In genomic region chr9:96040591-96041461, GRCh38 we compare ENCODE assay signal across 13 cellular contexts.
DNase-seq lines count a peak whose midpoint lies in the region; ATAC-seq, FAIRE-seq and TF ChIP-seq lines count a peak whose summit lies in the region.
"Had no signal": no experiment of that assay in that cellular context is flagged by ENCODE, and none has a peak within 500 bp of the region (broad histone marks: within the 10 kb centered on the region; RNA-seq: fewer than 3 reads in every experiment).

No MANE protein-coding gene starts in this region.

- TF ChIP-seq CTCF in H1 (IDR thresholded peaks at IDR 0.05; ENCODE audit: control extremely low read depth in 1 of 3, insufficient read depth in 1 of 3, low read depth in 1 of 3, low read length in 3 of 3) = no peak
- TF ChIP-seq CTCF in nephron (IDR thresholded peaks at IDR 0.05; ENCODE audit: unreplicated experiment in 3 of 3) = no peak
- no peak for TF ChIP-seq CTCF in tibial nerve (IDR thresholded peaks at IDR 0.05)
- no peak for TF ChIP-seq CTCF in endothelial cell (IDR thresholded peaks at IDR 0.05; ENCODE audit: unreplicated experiment)

- H4K91ac ChIP-seq in H1 (replicated peaks; ENCODE audit: insufficient read length, low read length) = no peak overlapping the region

- H3K23me2 ChIP-seq in H1 (ENCODE audit: low read depth, low read length) = no peaks in the 10 kb centered on the region

- DNase-seq in COLO668 (lab: John Stamatoyannopoulos, UW; ENCODE audit: unreplicated experiment) (peak; percentile 64), NCI-H345 treated with DMSO at 0.1 percent for 48 hours (lab: John Stamatoyannopoulos, UW; ENCODE audit: unreplicated experiment) (peak; percentile 41), H1 (ENCODE audit: low read depth in 1 of 2, low spot score in 2 of 2) (peak in 1 of 2 experiments; percentile 39), tibial nerve (ENCODE audit: low spot score in 2 of 2) (no peak), endothelial cell (ENCODE audit: low spot score) (no peak)
- no peak for DNase-seq in stimulated activated naive CD8-positive, alpha-beta T cell treated with anti-CD3 and anti-CD28 coated beads, Interleukin-15, amount 100 ng/mL, for 72 hours
- DNase-seq: activated T-cell treated with anti-CD3 and anti-CD28 coated beads, Interleukin-2, amount 50 U/mL, for 48 hours; BE2C; DMS79; MM.1S had no signal

- TF ChIP-seq POLR2A in H1 (IDR thresholded peaks at IDR 0.05; ENCODE audit: control extremely low read depth in 1 of 2, low read depth in 2 of 2, low read length in 2 of 2) (no peak), tibial nerve (IDR thresholded peaks at IDR 0.05) (no peak)

- H2AK5ac ChIP-seq in H1 (ENCODE audit: low read depth, low read length) = no peak overlapping the region

- H2BK5ac ChIP-seq in H1 (ENCODE audit: low read depth, low read length) = no peak overlapping the region

- H3K79me1 ChIP-seq in H1 (ENCODE audit: low read depth, low read length) = no peaks in the 10 kb centered on the region

- CTCF ChIA-PET in H1 (lab: Charles Lee; ENCODE audit: partially characterized antibody) = interaction anchor here (0.6 to 1.9 kb wide), 5 partner anchors 11 to 180 kb away, joined by 3 to 10 read pairs (median 3); no protein-coding TSS in a partner anchor

- H3K79me2 ChIP-seq in H1 (ENCODE audit: control insufficient read depth in 1 of 2, insufficient read depth in 2 of 2, low read length in 2 of 2) = no peaks in the 10 kb centered on the region

- H3K14ac ChIP-seq in H1 (ENCODE audit: insufficient read length) = no peak overlapping the region

- no peak overlapping the region for H2BK20ac ChIP-seq in H1 (ENCODE audit: low read length)

- H3K27me3 Mint-ChIP-seq in nephron (ENCODE audit: low read depth) = peaks cover 7% of the 10 kb centered on the region
- no peaks in the 10 kb centered on the region for H3K27me3 Mint-ChIP-seq in stimulated activated naive CD8-positive, alpha-beta T cell treated with anti-CD3 and anti-CD28 coated beads, Interleukin-15, amount 100 ng/mL, for 72 hours
- peaks cover 13% of the 10 kb centered on the region for H3K27me3 Mint-ChIP-seq in endothelial cell (ENCODE audit: unreplicated experiment)

- H3K4me2 ChIP-seq in H1 (ENCODE audit: insufficient read depth in 1 of 2, low read depth in 2 of 2, low read length in 2 of 2) = peak overlapping the region; percentile 17 to 31; a peak in 1 of 4 replicates

- no peak overlapping the region; the same call in 1 of the 2 replicates for H3K18ac ChIP-seq in H1 (ENCODE audit: extremely low read depth, low read length)

- TF ChIP-seq EP300 in H1 (IDR thresholded peaks at IDR 0.05; ENCODE audit: borderline replicate concordance in 1 of 2, low read depth in 2 of 2, low read length in 2 of 2) = peak in 1 of 2 experiments; percentile 20; a peak in 1 of 3 replicates
- TF ChIP-seq EP300 in tibial nerve (IDR thresholded peaks at IDR 0.05) = no peak

- peaks cover 0 to 3% of the 10 kb centered on the region in 2 experiments; a peak in 2 of 4 replicates for H3K9me3 ChIP-seq in H1 (ENCODE audit: insufficient read depth in 2 of 2, low read depth in 1 of 2, low read length in 1 of 2)
- H3K9me3 ChIP-seq in tibial nerve = peaks cover 0 to 15% (median 0%) of the 10 kb centered on the region in 4 donors
- H3K9me3 ChIP-seq: BE2C had no signal

- peaks cover 33% of the 10 kb centered on the region for H3K9me3 Mint-ChIP-seq in nephron
- peaks cover 29 to 31% of the 10 kb centered on the region in 2 donors for H3K9me3 Mint-ChIP-seq in stimulated activated naive CD8-positive, alpha-beta T cell treated with anti-CD3 and anti-CD28 coated beads, Interleukin-15, amount 100 ng/mL, for 72 hours
- peaks cover 10% of the 10 kb centered on the region for H3K9me3 Mint-ChIP-seq in endothelial cell (ENCODE audit: unreplicated experiment)

- H3K4me3 Mint-ChIP-seq in nephron (no peak overlapping the region), endothelial cell (ENCODE audit: unreplicated experiment) (no peak overlapping the region)
- no peak overlapping the region for H3K4me3 Mint-ChIP-seq in stimulated activated naive CD8-positive, alpha-beta T cell treated with anti-CD3 and anti-CD28 coated beads, Interleukin-15, amount 100 ng/mL, for 72 hours
- H3K4me3 Mint-ChIP-seq: mesothelial cell of epicardium had no signal

- POLR2A ChIA-PET in H1 (lab: Charles Lee; ENCODE audit: partially characterized antibody) = no interaction called here

- WGBS in H1 (ENCODE audit: extremely low coverage in 1 of 2, insufficient coverage in 1 of 2, insufficient read length in 1 of 2, insufficient replicate concordance in 2 of 2, low coverage in 1 of 2, low lambda C conversion rate in 2 of 2, missing lambda C conversion rate in 1 of 2), 2 experiments = 75% methylated on average over 21 of the region's 21 CpGs; no CpG with 5 or more reads in 1 of the 2 experiments
- 47 to 57% methylated on average over 21 of the region's 21 CpGs for WGBS in tibial nerve, 2 donors

- H3K27me3 ChIP-seq in H1 (replicated peaks in 1 of 4; ENCODE audit: control insufficient read depth in 3 of 4, extremely low read depth in 1 of 4, insufficient read depth in 3 of 4, low read length in 3 of 4) (peaks cover 0 to 19% (median 4%) of the 10 kb centered on the region in 4 experiments; a peak in 5 of 7 replicates), tibial nerve (no peaks in the 10 kb centered on the region)
- H3K27me3 ChIP-seq: BE2C had no signal

- H2BK15ac ChIP-seq in H1 (ENCODE audit: low read length) = no peak overlapping the region

- H2BK120ac ChIP-seq in H1 (replicated peaks; ENCODE audit: low read depth, low read length) = no peak overlapping the region

- no peak overlapping the region for H2AFZ ChIP-seq in H1 (ENCODE audit: low read length)

- no peak overlapping the region for H3K56ac ChIP-seq in H1 (replicated peaks; ENCODE audit: insufficient read length, low read depth, low read length)

- no peak overlapping the region for H3K9ac ChIP-seq in H1 (replicated peaks in 1 of 4; ENCODE audit: extremely low read depth in 1 of 4, low read depth in 3 of 4, low read length in 3 of 4)

- H3K4me3 ChIP-seq in H1 (ENCODE audit: extremely low read depth in 1 of 4, insufficient read depth in 2 of 4, low read depth in 3 of 4, low read length in 4 of 4) (no peak overlapping the region), tibial nerve (no peak overlapping the region)

- FAIRE-seq in H1 (lab: Jason Lieb, UNC) = no peak

- H3K27ac Mint-ChIP-seq in nephron = peak overlapping the region in 2 of 3 experiments; percentile 11 to 55
- H3K27ac Mint-ChIP-seq in stimulated activated naive CD8-positive, alpha-beta T cell treated with anti-CD3 and anti-CD28 coated beads, Interleukin-15, amount 100 ng/mL, for 72 hours = no peak overlapping the region
- no peak overlapping the region for H3K27ac Mint-ChIP-seq in endothelial cell (ENCODE audit: unreplicated experiment)
- H3K27ac Mint-ChIP-seq: mesothelial cell of epicardium had no signal

- no peak overlapping the region for H4K8ac ChIP-seq in H1 (ENCODE audit: extremely low read depth, insufficient read depth, low read length)

- H4K20me1 ChIP-seq in H1 (replicated peaks in 1 of 2; ENCODE audit: control insufficient read depth in 1 of 2, insufficient read depth in 2 of 2, low read length in 2 of 2) = no peaks in the 10 kb centered on the region

- H3K36me3 ChIP-seq in H1 (ENCODE audit: control insufficient read depth in 2 of 4, insufficient read depth in 4 of 4, low read length in 3 of 4) = no peaks in the 10 kb centered on the region
- H3K36me3 ChIP-seq in tibial nerve = peaks cover 0 to 16% (median 0%) of the 10 kb centered on the region in 3 donors
- H3K36me3 ChIP-seq: BE2C had no signal

- H3K4me1 ChIP-seq in H1 (replicated peaks in 1 of 4; ENCODE audit: control insufficient read depth in 3 of 4, insufficient read depth in 4 of 4, low read length in 3 of 4) (peaks cover 0 to 5% (median 3%) of the 10 kb centered on the region in 4 experiments; a peak in 5 of 7 replicates), tibial nerve (peaks cover 0 to 14% (median 0%) of the 10 kb centered on the region in 4 donors)

- H3K27ac ChIP-seq in H1 (ENCODE audit: low read depth, low read length) = no peak overlapping the region
- H3K27ac ChIP-seq in tibial nerve = peak overlapping the region in 1 of 4 donors; percentile 29

- H3K23ac ChIP-seq in H1 (ENCODE audit: insufficient read length) = no peak overlapping the region

- H4K5ac ChIP-seq in H1 (ENCODE audit: insufficient read length, low read depth, low read length) = no peak overlapping the region

- peaks cover 28% of the 10 kb centered on the region for H3K4me1 Mint-ChIP-seq in nephron
- H3K4me1 Mint-ChIP-seq in stimulated activated naive CD8-positive, alpha-beta T cell treated with anti-CD3 and anti-CD28 coated beads, Interleukin-15, amount 100 ng/mL, for 72 hours = peaks cover 23% of the 10 kb centered on the region
- no peaks in the 10 kb centered on the region for H3K4me1 Mint-ChIP-seq in endothelial cell (ENCODE audit: unreplicated experiment)
- H3K4me1 Mint-ChIP-seq: mesothelial cell of epicardium had no signal

- no peak overlapping the region for H2BK12ac ChIP-seq in H1 (ENCODE audit: low read depth, low read length)

- ATAC-seq in stimulated activated naive CD8-positive, alpha-beta T cell treated with anti-CD3 and anti-CD28 coated beads, Interleukin-15, amount 100 ng/mL, for 72 hours = no peak
- no peak for ATAC-seq in activated CD4-positive, CD25-positive, alpha-beta regulatory T cell treated with anti-CD3 and anti-CD28 coated beads, Interleukin-2, amount 50 U/mL, for 24 hours

- H3K36me3 Mint-ChIP-seq in nephron (ENCODE audit: low read depth) (peaks cover 15% of the 10 kb centered on the region), endothelial cell (ENCODE audit: low read depth, unreplicated experiment) (peaks cover 22% of the 10 kb centered on the region)

- H3K4ac ChIP-seq in H1 (replicated peaks; ENCODE audit: insufficient read length, low read depth, low read length) = no peak overlapping the region

- TF ChIP-seq RAD21 in H1 (IDR thresholded peaks at IDR 0.05 in 1 of 2, conservative IDR thresholded peaks at IDR 0.05 in 1 of 2; ENCODE audit: low read depth in 2 of 2, low read length in 2 of 2) = no peak

TF ChIP-seq in H1, 55 proteins besides CTCF, POLR2A, EP300 and RAD21 (continues in another document):
- no peak for TF ChIP-seq RFX5 (IDR thresholded peaks at IDR 0.05; ENCODE audit: borderline replicate concordance, low read depth, low read length)
- no peak for TF ChIP-seq PHF8 (conservative IDR thresholded peaks at IDR 0.05; ENCODE audit: low read depth, low read length)
- no peak for TF ChIP-seq ZNF274 (IDR thresholded peaks at IDR 0.05; ENCODE audit: borderline replicate concordance, extremely low read depth, low read length)
- no peak for TF ChIP-seq FOSL1 (IDR thresholded peaks at IDR 0.05; ENCODE audit: insufficient read depth, low read depth, low read length)
- no peak for TF ChIP-seq E2F6 (IDR thresholded peaks at IDR 0.05)
- no peak for TF ChIP-seq SRF (IDR thresholded peaks at IDR 0.05; ENCODE audit: low read depth, low read length)

Comparison
In these comparisons a context has a peak if more than half of its experiments do, and no peak if none do; other contexts are left out.
1. DNase-seq: peak in COLO668 (single experiment) and NCI-H345 treated with DMSO at 0.1 percent for 48 hours (single experiment); none in stimulated activated naive CD8-positive, alpha-beta T cell treated with anti-CD3 and anti-CD28 coated beads, Interleukin-15, amount 100 ng/mL, for 72 hours (0 of 2), tibial nerve (0 of 2) and endothelial cell (single experiment).
2. H3K27ac Mint-ChIP-seq: peak in nephron (2 of 3); none in stimulated activated naive CD8-positive, alpha-beta T cell treated with anti-CD3 and anti-CD28 coated beads, Interleukin-15, amount 100 ng/mL, for 72 hours (0 of 2) and endothelial cell (single experiment).